ENCODE assay signal across 1 cellular context in the genomic region with DNA sequence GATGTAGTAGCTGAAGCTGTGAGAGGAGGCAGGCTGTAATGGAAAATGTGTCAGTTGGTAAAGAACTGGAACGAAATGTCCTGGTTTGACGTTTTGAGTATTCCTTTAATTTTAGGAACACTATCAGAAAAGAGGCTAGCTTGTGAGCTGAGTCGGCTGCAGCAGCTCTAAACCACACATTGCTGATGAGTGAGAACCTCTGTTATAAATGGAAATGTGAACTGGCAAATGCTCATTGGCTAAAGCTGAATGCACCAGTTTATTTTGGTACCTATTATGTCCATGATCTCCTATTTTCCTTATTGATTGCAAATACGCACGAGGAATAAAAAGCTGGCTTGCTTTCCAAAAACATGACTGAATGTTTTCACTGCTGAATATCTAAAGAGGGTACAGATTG.
TF ChIP-seq lines count a peak whose summit lies in the region.

No MANE protein-coding gene starts in this region.

TF ChIP-seq in IMR-90, 13 proteins besides CTCF, POLR2A, EP300 and RAD21:
- TF ChIP-seq SMC3 (IDR thresholded peaks at IDR 0.05; ENCODE audit: low read depth, low read length) (no peak), MXI1 (IDR thresholded peaks at IDR 0.05; ENCODE audit: borderline replicate concordance, low read depth, low read length) (no peak), FOS (IDR thresholded peaks at IDR 0.05; ENCODE audit: low read depth, low read length) (no peak), BHLHE40 (IDR thresholded peaks at IDR 0.05; ENCODE audit: low read depth, low read length) (no peak), CHD1 (IDR thresholded peaks at IDR 0.05; ENCODE audit: low read depth, low read length) (no peak), NFE2L2 (IDR thresholded peaks at IDR 0.05; ENCODE audit: low read depth, low read length) (no peak), RCOR1 (IDR thresholded peaks at IDR 0.05; ENCODE audit: insufficient replicate concordance, low read length) (no peak), CEBPB (IDR thresholded peaks at IDR 0.05; ENCODE audit: low read depth, low read length) (no peak), RFX5 (IDR thresholded peaks at IDR 0.05; ENCODE audit: low read depth, low read length) (no peak), MAFK (IDR thresholded peaks at IDR 0.05; ENCODE audit: low read depth, low read length) (no peak), MAZ (IDR thresholded peaks at IDR 0.05; ENCODE audit: borderline replicate concordance, low read depth, low read length) (no peak)
- TF ChIP-seq, protein P1, sequence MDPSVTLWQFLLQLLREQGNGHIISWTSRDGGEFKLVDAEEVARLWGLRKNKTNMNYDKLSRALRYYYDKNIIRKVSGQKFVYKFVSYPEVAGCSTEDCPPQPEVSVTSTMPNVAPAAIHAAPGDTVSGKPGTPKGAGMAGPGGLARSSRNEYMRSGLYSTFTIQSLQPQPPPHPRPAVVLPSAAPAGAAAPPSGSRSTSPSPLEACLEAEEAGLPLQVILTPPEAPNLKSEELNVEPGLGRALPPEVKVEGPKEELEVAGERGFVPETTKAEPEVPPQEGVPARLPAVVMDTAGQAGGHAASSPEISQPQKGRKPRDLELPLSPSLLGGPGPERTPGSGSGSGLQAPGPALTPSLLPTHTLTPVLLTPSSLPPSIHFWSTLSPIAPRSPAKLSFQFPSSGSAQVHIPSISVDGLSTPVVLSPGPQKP (IDR thresholded peaks at IDR 0.05; ENCODE audit: borderline replicate concordance, low read depth, low read length), result no peak
- TF ChIP-seq, protein P2, sequence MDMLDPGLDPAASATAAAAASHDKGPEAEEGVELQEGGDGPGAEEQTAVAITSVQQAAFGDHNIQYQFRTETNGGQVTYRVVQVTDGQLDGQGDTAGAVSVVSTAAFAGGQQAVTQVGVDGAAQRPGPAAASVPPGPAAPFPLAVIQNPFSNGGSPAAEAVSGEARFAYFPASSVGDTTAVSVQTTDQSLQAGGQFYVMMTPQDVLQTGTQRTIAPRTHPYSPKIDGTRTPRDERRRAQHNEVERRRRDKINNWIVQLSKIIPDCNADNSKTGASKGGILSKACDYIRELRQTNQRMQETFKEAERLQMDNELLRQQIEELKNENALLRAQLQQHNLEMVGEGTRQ (IDR thresholded peaks at IDR 0.05; ENCODE audit: low read depth, low read length), result no peak
